In the genomic region with DNA sequence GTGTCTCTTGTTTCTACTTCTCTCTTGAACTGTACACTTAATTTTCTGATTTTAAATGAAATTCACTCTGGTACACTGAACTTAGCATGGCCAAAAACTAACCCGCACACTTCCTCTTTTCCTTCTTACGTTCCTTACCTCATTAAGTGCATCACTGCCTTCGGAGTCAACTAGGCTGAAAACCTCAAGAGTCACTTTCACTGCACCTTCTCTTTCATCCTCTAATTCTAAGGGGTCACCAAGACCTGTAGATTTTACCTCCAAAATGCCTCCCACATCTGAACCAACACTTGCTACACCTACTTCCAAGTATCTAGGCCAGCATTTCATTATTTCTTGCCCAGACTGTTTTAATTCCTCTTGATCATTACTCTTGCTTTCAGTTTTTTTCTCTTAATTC, we compare ENCODE assay signal across 9 cellular contexts. TPM values are rescaled to one million over a fixed set of nuclear protein-coding genes. Genes with fewer than 3 reads are reported as not detected.
DNase-seq lines count a peak whose midpoint lies in the region; ATAC-seq and TF ChIP-seq lines count a peak whose summit lies in the region.
"Had no signal": no experiment of that assay in that cellular context is flagged by ENCODE, and none has a peak within 500 bp of the region (broad histone marks: within the 10 kb centered on the region; RNA-seq: fewer than 3 reads in every experiment).

No MANE protein-coding gene starts in this region.

- H3K9me3 ChIP-seq in T-helper 17 cell (ENCODE audit: control insufficient read depth, low read length, poor library complexity, severe bottlenecking), result no peaks in the 10 kb centered on the region

- no peak overlapping the region for H3K4me3 ChIP-seq in GM12864 (ENCODE audit: low read depth, low read length)

- no peak for TF ChIP-seq CTCF in GM12864 (IDR thresholded peaks at IDR 0.05; ENCODE audit: low read depth, low read length, missing control alignments)

- H3K4me1 Mint-ChIP-seq in T-helper 17 cell, result peaks cover 35% of the 10 kb centered on the region
- H3K4me1 Mint-ChIP-seq in activated naive CD4-positive, alpha-beta T cell treated with anti-CD3 and anti-CD28 coated beads, Interleukin-2, amount 10 ng/mL, durations not matched to agents 7 days and 5 days, result peaks cover 47% of the 10 kb centered on the region

- H3K27me3 Mint-ChIP-seq in T-helper 17 cell, result no peaks in the 10 kb centered on the region
- H3K27me3 Mint-ChIP-seq in activated naive CD4-positive, alpha-beta T cell treated with anti-CD3 and anti-CD28 coated beads, Interleukin-2, amount 10 ng/mL, durations not matched to agents 7 days and 5 days, result no peaks in the 10 kb centered on the region

- H3K4me3 Mint-ChIP-seq in T-helper 17 cell, result no peak overlapping the region
- no peak overlapping the region for H3K4me3 Mint-ChIP-seq in activated naive CD4-positive, alpha-beta T cell treated with anti-CD3 and anti-CD28 coated beads, Interleukin-2, amount 10 ng/mL, durations not matched to agents 7 days and 5 days

- H3K36me3 Mint-ChIP-seq in T-helper 17 cell (ENCODE audit: low read depth), result peaks cover 10% of the 10 kb centered on the region
- peaks cover 59% of the 10 kb centered on the region for H3K36me3 Mint-ChIP-seq in activated naive CD4-positive, alpha-beta T cell treated with anti-CD3 and anti-CD28 coated beads, Interleukin-2, amount 10 ng/mL, durations not matched to agents 7 days and 5 days

- CTCF ChIA-PET in activated naive CD4-positive, alpha-beta T cell treated with anti-CD3 and anti-CD28 coated beads, Interleukin-2, amount 10 ng/mL, durations not matched to agents 7 days and 5 days (lab: Charles Lee), result no interaction called here

- H3K9me3 Mint-ChIP-seq in activated naive CD4-positive, alpha-beta T cell treated with anti-CD3 and anti-CD28 coated beads, Interleukin-2, amount 10 ng/mL, durations not matched to agents 7 days and 5 days, result no peaks in the 10 kb centered on the region

- peak; percentile 37 for ATAC-seq in GM19468 (IDR thresholded peaks at IDR 0.05; ENCODE audit: extremely low read depth, unreplicated experiment)
- peak; percentile 47 for ATAC-seq in HG03064 (IDR thresholded peaks at IDR 0.05; ENCODE audit: low read depth, unreplicated experiment)
- peak; percentile 59 for ATAC-seq in T-helper 17 cell
- ATAC-seq in HG03460 (IDR thresholded peaks at IDR 0.05; ENCODE audit: unreplicated experiment), result no peak

- peak; percentile 69 for DNase-seq in GM12864 (ENCODE audit: low read depth)
- no peak for DNase-seq in T-helper 17 cell
- no peak for DNase-seq in DMS 273 treated with DMSO at 0.1 percent for 48 hours (lab: John Stamatoyannopoulos, UW)
- DNase-seq in T-helper 2 cell, result no peak
- no peak for DNase-seq in activated naive CD4-positive, alpha-beta T cell treated with anti-CD3 and anti-CD28 coated beads, Interleukin-2, amount 10 ng/mL, durations not matched to agents 7 days and 5 days
- DNase-seq: anterior cingulate cortex had no signal

- H3K27ac Mint-ChIP-seq in T-helper 17 cell, result no peak overlapping the region
- no peak overlapping the region for H3K27ac Mint-ChIP-seq in activated naive CD4-positive, alpha-beta T cell treated with anti-CD3 and anti-CD28 coated beads, Interleukin-2, amount 10 ng/mL, durations not matched to agents 7 days and 5 days

RNA-seq across cellular contexts. Expression of a gene that starts 6.6 kb away (rescaled TPM):
- total RNA-seq in T-helper 17 cell, result 10 to 100 TPM; 81.3 to 91.1 TPM
